ENCODE assay signal across 29 cellular contexts in the genomic region with DNA sequence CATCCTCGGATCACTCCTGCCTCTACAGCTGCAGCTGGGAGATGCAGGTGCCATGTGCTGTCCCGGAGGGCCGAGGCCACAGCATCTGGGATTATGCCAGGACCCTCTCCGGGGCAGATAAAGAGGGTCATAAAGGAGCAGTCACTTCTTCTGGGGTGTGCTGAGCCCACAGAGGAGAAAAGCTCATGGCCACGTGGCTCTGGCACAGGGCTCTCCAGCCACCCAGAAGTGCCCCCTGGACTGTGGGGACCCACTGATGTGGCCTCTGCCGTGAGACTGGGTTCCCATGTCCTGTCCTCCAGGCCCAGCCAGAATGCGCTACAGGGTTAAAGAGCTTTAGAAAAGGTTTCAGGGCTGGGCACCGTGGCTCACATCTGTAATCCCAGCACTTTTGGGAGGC.
"Had no signal": no experiment of that assay in that cellular context is flagged by ENCODE, and none has a peak within 500 bp of the region (broad histone marks: within the 10 kb centered on the region; RNA-seq: fewer than 3 reads in every experiment).

No MANE protein-coding gene starts in this region.

- H3K36me3 Mint-ChIP-seq: activated naive CD4-positive, alpha-beta T cell treated with anti-CD3 and anti-CD28 coated beads, Interleukin-2, amount 10 ng/mL, durations not matched to agents 7 days and 5 days; activated naive CD8-positive, alpha-beta T cell treated with anti-CD3 and anti-CD28 coated beads, Interleukin-2, amount 10 ng/mL, durations not matched to agents 7 days and 5 days had no signal

- H3K27ac Mint-ChIP-seq: activated CD4-positive, alpha-beta memory T cell treated with anti-CD3 and anti-CD28 coated beads, Interleukin-2, amount 10 ng/mL, durations not matched to agents 7 days and 5 days; activated CD4-positive, alpha-beta T cell treated with anti-CD3 and anti-CD28 coated beads, Interleukin-2, amount 10 ng/mL, durations not matched to agents 7 days and 5 days; activated naive CD4-positive, alpha-beta T cell treated with anti-CD3 and anti-CD28 coated beads, Interleukin-2, amount 10 ng/mL, durations not matched to agents 7 days and 5 days; activated naive CD8-positive, alpha-beta T cell treated with anti-CD3 and anti-CD28 coated beads, Interleukin-2, amount 10 ng/mL, durations not matched to agents 7 days and 5 days; activated T-cell treated with anti-CD3 and anti-CD28 coated beads, Interleukin-2, amount 50 U/mL, for 72 hours; activated T-helper 2 cell treated with anti-CD3 and anti-CD28 coated beads, Interferon-gamma antibody, Interleukin-2, Interleukin-4, amounts not matched to agents 10 μg/mL and 5 μg/mL and 100 μg/mL, durations not matched to agents 14 hours and 24 hours and 36 hours; IgD-negative memory B cell had no signal

- DNase-seq: activated CD4-positive, alpha-beta memory T cell treated with anti-CD3 and anti-CD28 coated beads, Interleukin-2, amount 10 ng/mL, durations not matched to agents 7 days and 5 days; activated CD4-positive, alpha-beta T cell treated with anti-CD3 and anti-CD28 coated beads, Interleukin-2, amount 10 ng/mL, durations not matched to agents 7 days and 5 days; activated CD4-positive, CD25-positive, alpha-beta regulatory T cell; activated CD8-positive, alpha-beta memory T cell treated with anti-CD3 and anti-CD28 coated beads, Interleukin-2, amount 50 U/mL, for 4 hours; activated gamma-delta T cell treated with Interleukin-2 at 50 U/mL for 16 hours; activated naive CD4-positive, alpha-beta T cell treated with anti-CD3 and anti-CD28 coated beads, Interleukin-2, amount 10 ng/mL, durations not matched to agents 7 days and 5 days; activated naive CD8-positive, alpha-beta T cell treated with anti-CD3 and anti-CD28 coated beads, Interleukin-2, amount 10 ng/mL, durations not matched to agents 7 days and 5 days; activated T-cell treated with anti-CD3 and anti-CD28 coated beads, Interleukin-2, amount 50 U/mL, for 72 hours; adrenal gland; anterior cingulate cortex; central memory CD4-positive, alpha-beta T cell; KG1; NCI-H1048; NCI-H1417 treated with DMSO at 0.1 percent for 48 hours; NCI-H1694; NCI-H2029; NCI-H2107; NCI-H2171 treated with DMSO at 0.1 percent for 48 hours; NCI-H226; NCI-H510A; NCI-H526 treated with DMSO at 0.1 percent for 48 hours; NCI-H82; PC-3; SIG-M5; T-helper 1 cell had no signal

- H3K36me3 ChIP-seq: adrenal gland, breast epithelium had no signal

- H3K4me1 Mint-ChIP-seq: activated CD4-positive, alpha-beta memory T cell treated with anti-CD3 and anti-CD28 coated beads, Interleukin-2, amount 10 ng/mL, durations not matched to agents 7 days and 5 days; activated CD4-positive, alpha-beta T cell treated with anti-CD3 and anti-CD28 coated beads, Interleukin-2, amount 10 ng/mL, durations not matched to agents 7 days and 5 days; activated naive CD4-positive, alpha-beta T cell treated with anti-CD3 and anti-CD28 coated beads, Interleukin-2, amount 10 ng/mL, durations not matched to agents 7 days and 5 days; activated naive CD8-positive, alpha-beta T cell treated with anti-CD3 and anti-CD28 coated beads, Interleukin-2, amount 10 ng/mL, durations not matched to agents 7 days and 5 days; IgD-negative memory B cell had no signal

- H3K4me1 ChIP-seq: adrenal gland, breast epithelium had no signal

- H3K27me3 Mint-ChIP-seq: activated CD4-positive, alpha-beta memory T cell treated with anti-CD3 and anti-CD28 coated beads, Interleukin-2, amount 10 ng/mL, durations not matched to agents 7 days and 5 days; activated CD4-positive, alpha-beta T cell treated with anti-CD3 and anti-CD28 coated beads, Interleukin-2, amount 10 ng/mL, durations not matched to agents 7 days and 5 days; activated naive CD4-positive, alpha-beta T cell treated with anti-CD3 and anti-CD28 coated beads, Interleukin-2, amount 10 ng/mL, durations not matched to agents 7 days and 5 days; activated naive CD8-positive, alpha-beta T cell treated with anti-CD3 and anti-CD28 coated beads, Interleukin-2, amount 10 ng/mL, durations not matched to agents 7 days and 5 days; IgD-negative memory B cell had no signal

- H3K9me3 Mint-ChIP-seq: activated CD4-positive, alpha-beta memory T cell treated with anti-CD3 and anti-CD28 coated beads, Interleukin-2, amount 10 ng/mL, durations not matched to agents 7 days and 5 days; activated CD4-positive, alpha-beta T cell treated with anti-CD3 and anti-CD28 coated beads, Interleukin-2, amount 10 ng/mL, durations not matched to agents 7 days and 5 days; activated naive CD4-positive, alpha-beta T cell treated with anti-CD3 and anti-CD28 coated beads, Interleukin-2, amount 10 ng/mL, durations not matched to agents 7 days and 5 days; activated naive CD8-positive, alpha-beta T cell treated with anti-CD3 and anti-CD28 coated beads, Interleukin-2, amount 10 ng/mL, durations not matched to agents 7 days and 5 days; activated T-cell treated with anti-CD3 and anti-CD28 coated beads, Interleukin-2, amount 50 U/mL, for 72 hours; activated T-helper 2 cell treated with anti-CD3 and anti-CD28 coated beads, Interferon-gamma antibody, Interleukin-2, Interleukin-4, amounts not matched to agents 10 μg/mL and 5 μg/mL and 100 μg/mL, durations not matched to agents 14 hours and 24 hours and 36 hours; IgD-negative memory B cell had no signal

- ATAC-seq: activated T-cell treated with anti-CD3 and anti-CD28 coated beads, Interleukin-2, amount 50 U/mL, for 72 hours; PC-3 had no signal

- H3K27me3 ChIP-seq: adrenal gland, breast epithelium had no signal

- H3K9me3 ChIP-seq: adrenal gland, breast epithelium had no signal

- H3K27ac ChIP-seq: adrenal gland, breast epithelium, VCaP had no signal

- H3K4me3 ChIP-seq: adrenal gland, breast epithelium had no signal

- H3K4me3 Mint-ChIP-seq: activated CD4-positive, alpha-beta memory T cell treated with anti-CD3 and anti-CD28 coated beads, Interleukin-2, amount 10 ng/mL, durations not matched to agents 7 days and 5 days; activated CD4-positive, alpha-beta T cell treated with anti-CD3 and anti-CD28 coated beads, Interleukin-2, amount 10 ng/mL, durations not matched to agents 7 days and 5 days; activated naive CD4-positive, alpha-beta T cell treated with anti-CD3 and anti-CD28 coated beads, Interleukin-2, amount 10 ng/mL, durations not matched to agents 7 days and 5 days; activated naive CD8-positive, alpha-beta T cell treated with anti-CD3 and anti-CD28 coated beads, Interleukin-2, amount 10 ng/mL, durations not matched to agents 7 days and 5 days; activated T-cell treated with anti-CD3 and anti-CD28 coated beads, Interleukin-2, amount 50 U/mL, for 72 hours; IgD-negative memory B cell had no signal
